Comparison of ENCODE assay signal across 9 cellular contexts in the genomic region with DNA sequence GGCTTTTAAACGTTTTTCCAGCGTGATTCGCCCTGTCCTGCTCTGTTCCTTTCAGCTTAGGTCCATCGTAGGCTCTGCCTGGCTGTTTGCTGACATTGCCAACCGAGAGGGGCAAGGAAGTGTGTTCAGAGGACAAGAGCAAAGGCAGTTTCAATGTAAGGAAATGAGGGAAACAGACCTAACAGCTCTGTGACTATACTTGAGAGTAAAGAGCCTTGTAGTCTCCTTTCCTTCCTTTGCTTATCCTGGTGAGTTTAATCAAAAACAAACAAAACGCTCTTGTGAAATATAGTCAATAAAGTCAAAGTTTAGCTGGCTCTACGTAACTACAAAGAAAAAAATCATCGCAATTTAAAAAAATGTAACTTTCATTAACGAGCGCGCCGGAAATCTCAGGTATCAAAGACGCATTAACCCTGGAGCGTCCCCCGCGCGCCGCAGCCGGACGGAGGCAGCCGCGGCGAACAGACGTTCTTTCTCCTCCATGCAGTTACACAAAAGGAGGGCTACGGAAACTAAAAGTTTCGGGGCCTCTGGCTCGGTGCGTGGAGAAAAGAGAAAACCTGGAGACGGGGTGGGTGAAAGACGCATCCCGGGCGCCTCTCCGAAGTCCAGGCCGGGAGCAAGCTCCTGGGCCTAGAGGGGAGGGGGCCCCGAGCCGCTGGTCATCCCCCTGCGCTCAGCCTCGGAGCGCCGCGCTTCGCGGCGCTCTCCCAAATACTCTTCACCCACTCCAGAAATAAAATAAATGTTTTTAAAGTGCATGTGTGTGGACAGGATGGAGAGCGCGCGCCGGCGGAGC.
DNase-seq lines count a peak whose midpoint lies in the region; ATAC-seq lines count a peak whose summit lies in the region.
"Had no signal": no experiment of that assay in that cellular context is flagged by ENCODE, and none has a peak within 500 bp of the region (broad histone marks: within the 10 kb centered on the region; RNA-seq: fewer than 3 reads in every experiment).

No MANE protein-coding gene starts in this region.

- H3K9ac ChIP-seq in NT2/D1 (ENCODE audit: insufficient read length, low read depth) (peak overlapping the region; percentile 99), mucosa of stomach (ENCODE audit: low read length) (peak overlapping the region; percentile 60)

- ATAC-seq in HG03354 (IDR thresholded peaks at IDR 0.05; ENCODE audit: poor library complexity, severe bottlenecking, unreplicated experiment) (no peak), GM21529 (IDR thresholded peaks at IDR 0.05; ENCODE audit: unreplicated experiment) (no peak)

- H3K36me3 ChIP-seq in NT2/D1 (ENCODE audit: insufficient read depth, insufficient read length, low read length) (no peaks in the 10 kb centered on the region), mucosa of stomach (ENCODE audit: control insufficient read depth, insufficient read depth, low read length) (no peaks in the 10 kb centered on the region)

- peak overlapping the region; percentile 96 for H3K4me3 ChIP-seq in NT2/D1 (ENCODE audit: insufficient read length, low read depth)
- H3K4me3 ChIP-seq in mucosa of stomach (ENCODE audit: low read length): no peak overlapping the region

- DNase-seq in NCI-H524 (lab: John Stamatoyannopoulos, UW) (peak; percentile 59 to 78), NCI-H524 treated with DMSO at 0.1 percent for 48 hours (lab: John Stamatoyannopoulos, UW) (no peak), NT2/D1 (ENCODE audit: low read depth, low spot score) (peak; percentile 85), epithelial cell of prostate (ENCODE audit: low read depth, low spot score) (no peak)
- DNase-seq in activated CD4-positive, alpha-beta T cell treated with anti-CD3 and anti-CD28 coated beads, Interleukin-2, amount 50 U/mL, for 48 hours: no peak
- DNase-seq: DND-41 had no signal

- H3K4me1 ChIP-seq in NT2/D1 (ENCODE audit: insufficient read depth, insufficient read length) (peaks cover 2% of the 10 kb centered on the region), mucosa of stomach (ENCODE audit: control insufficient read depth, insufficient read depth, low read length) (peaks cover 7% of the 10 kb centered on the region)

- H3K27ac ChIP-seq in epithelial cell of prostate: peak overlapping the region; percentile 79

- H3K27me3 ChIP-seq in NT2/D1 (ENCODE audit: insufficient read depth, insufficient read length) (no peaks in the 10 kb centered on the region), mucosa of stomach (ENCODE audit: control insufficient read depth, insufficient read depth, low read length) (peaks cover 28% of the 10 kb centered on the region)

- H3K9me3 ChIP-seq in NT2/D1 (ENCODE audit: insufficient read depth, low read length): no peaks in the 10 kb centered on the region
- no peaks in the 10 kb centered on the region for H3K9me3 ChIP-seq in mucosa of stomach (ENCODE audit: control insufficient read depth, low read length)

Comparison
In these comparisons a context has a peak if more than half of its experiments do, and no peak if none do; other contexts are left out.
1. DNase-seq: peak in NCI-H524 (2 of 2) and NT2/D1 (single experiment); none in NCI-H524 treated with DMSO at 0.1 percent for 48 hours (single experiment), epithelial cell of prostate (single experiment) and activated CD4-positive, alpha-beta T cell treated with anti-CD3 and anti-CD28 coated beads, Interleukin-2, amount 50 U/mL, for 48 hours (0 of 2).